In genomic region chr10:103630156-103630555, GRCh38 we compare ENCODE assay signal across 20 cellular contexts.
A peak's percentile ranks its signal among the peaks of the same experiment; 100 is the strongest.
DNase-seq lines count a peak whose midpoint lies in the region; ATAC-seq and TF ChIP-seq lines count a peak whose summit lies in the region.
"Had no signal": no experiment of that assay in that cellular context is flagged by ENCODE, and none has a peak within 500 bp of the region (broad histone marks: within the 10 kb centered on the region; RNA-seq: fewer than 3 reads in every experiment).

No MANE protein-coding gene starts in this region.

- H2BK120ac ChIP-seq in neuronal stem cell (ENCODE audit: low read depth, low read length) = no peak overlapping the region

- no peak overlapping the region for H4K8ac ChIP-seq in neuronal stem cell (ENCODE audit: low read depth, low read length)

- peak overlapping the region; percentile 41 for H3K18ac ChIP-seq in neuronal stem cell (ENCODE audit: low read length)

- WGBS in right cardiac atrium = 64% methylated on average over 1 of the region's 1 CpG
- no CpG with 5 or more reads among the region's 1 CpG for WGBS in neuronal stem cell (ENCODE audit: extremely low coverage in 2 of 2, insufficient read length in 2 of 2, insufficient replicate concordance in 1 of 2), 2 donors

- no peak overlapping the region for H3K23ac ChIP-seq in neuronal stem cell (ENCODE audit: low read depth, low read length, poor library complexity)

- no peak overlapping the region for H3K27ac Mint-ChIP-seq in Calu3 (ENCODE audit: unreplicated experiment)

- H3K27ac ChIP-seq in right cardiac atrium (ENCODE audit: low read length) (no peak overlapping the region), right atrium auricular region (no peak overlapping the region), angular gyrus (ENCODE audit: low read depth, low read length) (peak overlapping the region; percentile 31), neuronal stem cell (replicated peaks; ENCODE audit: low read length) (no peak overlapping the region)

- no peak overlapping the region for H3K4ac ChIP-seq in neuronal stem cell (ENCODE audit: low read length)

- no peak overlapping the region for H2AK5ac ChIP-seq in neuronal stem cell (ENCODE audit: low read depth, low read length)

- H3K27me3 ChIP-seq in right cardiac atrium (ENCODE audit: control insufficient read depth, insufficient read depth) (no peaks in the 10 kb centered on the region), right atrium auricular region (no peaks in the 10 kb centered on the region), neuronal stem cell (ENCODE audit: control insufficient read depth in 3 of 3, insufficient read depth in 3 of 3, low read depth in 1 of 3, low read length in 3 of 3) (no peaks in the 10 kb centered on the region)
- H3K27me3 ChIP-seq: BE2C, MG63 had no signal

- H3K36me3 ChIP-seq in right atrium auricular region (peaks cover 25% of the 10 kb centered on the region), neuronal stem cell (replicated peaks in 1 of 2; ENCODE audit: control insufficient read depth in 2 of 2, insufficient read depth in 2 of 2, low read length in 2 of 2) (peaks cover 9 to 12% of the 10 kb centered on the region in 2 donors)

- H3K9me3 ChIP-seq in right cardiac atrium (ENCODE audit: control insufficient read depth, low read length) (no peaks in the 10 kb centered on the region), right atrium auricular region (no peaks in the 10 kb centered on the region), neuronal stem cell (replicated peaks in 1 of 2; ENCODE audit: control insufficient read depth in 2 of 2, insufficient read depth in 1 of 2, low read depth in 1 of 2, low read length in 2 of 2) (no peaks in the 10 kb centered on the region)
- H3K9me3 ChIP-seq: BE2C, MG63 had no signal

- no TSS peak for BruUV-seq in Calu3 (replicated peaks; lab: Mats Ljungman, UMichigan)

- H3K27me3 Mint-ChIP-seq in Calu3 (ENCODE audit: unreplicated experiment) = no peaks in the 10 kb centered on the region
- H3K27me3 Mint-ChIP-seq: CD4-positive, alpha-beta memory T cell had no signal

- no peak for ATAC-seq in right cardiac atrium
- ATAC-seq: Panc1, Right ventricle myocardium inferior had no signal

- H2BK12ac ChIP-seq in neuronal stem cell (ENCODE audit: low read length) = peak overlapping the region; percentile 18

- no peak overlapping the region for H4K91ac ChIP-seq in neuronal stem cell (ENCODE audit: low read depth, low read length, poor library complexity)

- no peak for TF ChIP-seq CTCF in right atrium auricular region (IDR thresholded peaks at IDR 0.05)
- no peak for TF ChIP-seq CTCF in Calu3 (IDR thresholded peaks at IDR 0.05; ENCODE audit: unreplicated experiment)

- no peaks in the 10 kb centered on the region for H3K79me1 ChIP-seq in neuronal stem cell (ENCODE audit: low read depth, low read length)

- peaks cover 7% of the 10 kb centered on the region for H3K36me3 Mint-ChIP-seq in Calu3 (ENCODE audit: insufficient read depth, unreplicated experiment)

- H3K9ac ChIP-seq in neuronal stem cell (ENCODE audit: low read depth, low read length, poor library complexity) = no peak overlapping the region

- no peaks in the 10 kb centered on the region for H3K4me1 Mint-ChIP-seq in Calu3 (ENCODE audit: low read depth, unreplicated experiment)

- no peak overlapping the region for H3K4me3 Mint-ChIP-seq in Calu3 (ENCODE audit: low read depth, unreplicated experiment)
- H3K4me3 Mint-ChIP-seq: CD4-positive, alpha-beta memory T cell had no signal

- peak in 2 of 3 donors; percentile 1 to 7 for DNase-seq in right cardiac atrium
- DNase-seq in right atrium auricular region (ENCODE audit: low spot score) = no peak
- no peak for DNase-seq in neuronal stem cell (ENCODE audit: low spot score)
- DNase-seq in D341Med (ENCODE audit: low spot score) = no peak
- DNase-seq in Calu3 = no peak
- DNase-seq in NCI-H2107 treated with DMSO at 0.1 percent for 48 hours (lab: John Stamatoyannopoulos, UW; ENCODE audit: unreplicated experiment) = no peak
- DNase-seq: BE2C; CD4-positive, alpha-beta memory T cell; H7; Karpas-422; MG63; NCI-H1092; NCI-H1436 treated with DMSO at 0.1 percent for 48 hours; NCI-H2029; NCI-H2171; NCI-H446; NCI-H69 had no signal

- peaks cover under 1% of the 10 kb centered on the region for H3K4me1 ChIP-seq in right cardiac atrium (ENCODE audit: control insufficient read depth, insufficient read depth, low read length)
- peaks cover 0 to 15% of the 10 kb centered on the region in 2 donors for H3K4me1 ChIP-seq in right atrium auricular region
- H3K4me1 ChIP-seq in neuronal stem cell (ENCODE audit: control insufficient read depth in 2 of 2, insufficient read depth in 1 of 2, low read depth in 1 of 2, low read length in 2 of 2) = peaks cover 0 to 10% of the 10 kb centered on the region in 2 donors
- H3K4me1 ChIP-seq: BE2C had no signal

- H2AFZ ChIP-seq in neuronal stem cell (ENCODE audit: low read length) = no peak overlapping the region

- no peak overlapping the region for H2BK5ac ChIP-seq in neuronal stem cell (ENCODE audit: low read length)

- no peak overlapping the region for H2BK15ac ChIP-seq in neuronal stem cell (ENCODE audit: low read length)

- H3K4me2 ChIP-seq in neuronal stem cell (ENCODE audit: insufficient read depth, low read length, poor library complexity, severe bottlenecking) = no peak overlapping the region

- H3K9me3 Mint-ChIP-seq in Calu3 (ENCODE audit: low read depth, unreplicated experiment) = no peaks in the 10 kb centered on the region
- H3K9me3 Mint-ChIP-seq: CD4-positive, alpha-beta memory T cell had no signal

- H3K4me3 ChIP-seq in right cardiac atrium (ENCODE audit: low read length) = no peak overlapping the region
- H3K4me3 ChIP-seq in right atrium auricular region = no peak overlapping the region
- H3K4me3 ChIP-seq in neuronal stem cell (ENCODE audit: low read length in 2 of 2) = no peak overlapping the region
- H3K4me3 ChIP-seq: MG63 had no signal

- no peak overlapping the region for H3K14ac ChIP-seq in neuronal stem cell (ENCODE audit: low read length)

- CTCF ChIA-PET in Calu3 (lab: Charles Lee) = no interaction called here

- intact Hi-C loops in right cardiac atrium (cut with DNase I) (no loop called here), Calu3 (cut with micrococcal nuclease; ENCODE audit: unreplicated experiment) (no loop called here)

Comparison
In these comparisons a context has a peak if more than half of its experiments do, and no peak if none do; other contexts are left out.
1. DNase-seq: peak in right cardiac atrium (2 of 3); none in right atrium auricular region (single experiment), neuronal stem cell (single experiment), D341Med (single experiment), Calu3 (single experiment) and NCI-H2107 treated with DMSO at 0.1 percent for 48 hours (single experiment).